In genomic region chr2:133247613-133248012, GRCh38 we compare ENCODE assay signal across 13 cellular contexts.
DNase-seq lines count a peak whose midpoint lies in the region; ATAC-seq, FAIRE-seq and TF ChIP-seq lines count a peak whose summit lies in the region.
"Had no signal": no experiment of that assay in that cellular context is flagged by ENCODE, and none has a peak within 500 bp of the region (broad histone marks: within the 10 kb centered on the region; RNA-seq: fewer than 3 reads in every experiment).

No MANE protein-coding gene starts in this region.

- H3F3A ChIP-seq in smooth muscle cell (ENCODE audit: low read depth), result no peaks in the 10 kb centered on the region

- H3K4me2 ChIP-seq in smooth muscle cell, result no peak overlapping the region

- H3K79me2 ChIP-seq in smooth muscle cell (ENCODE audit: low read depth), result no peaks in the 10 kb centered on the region

- DNase-seq in GM18507 (ENCODE audit: extremely low spot score, insufficient read length, low read depth) (no peak), SKM-1 treated with dmso at 0.1 percent for 144 hours (lab: John Stamatoyannopoulos, UW; ENCODE audit: unreplicated experiment) (peak; percentile 78), medulla oblongata (ENCODE audit: extremely low spot score) (peak; percentile 80), GM10248 (ENCODE audit: extremely low spot score) (no peak), smooth muscle cell (lab: John Stamatoyannopoulos, UW; ENCODE audit: unreplicated experiment) (no peak)
- DNase-seq: activated T-cell treated with anti-CD3 and anti-CD28 coated beads, Interleukin-2, amount 50 U/mL, for 24 hours; Caco-2; NCI-H748 treated with DMSO at 0.1 percent for 48 hours had no signal

- CTCF ChIA-PET in GM10248 (lab: Yijun Ruan, JAX), result no interaction called here

- H3K9ac ChIP-seq in smooth muscle cell (ENCODE audit: low read depth), result no peak overlapping the region

- H3K4me3 ChIP-seq in smooth muscle cell, result no peak overlapping the region
- H3K4me3 ChIP-seq: cardiac muscle cell, skin epidermis had no signal

- no peaks in the 10 kb centered on the region for H3K4me1 ChIP-seq in smooth muscle cell (ENCODE audit: low read depth)
- H3K4me1 ChIP-seq: Caco-2 had no signal

- no peaks in the 10 kb centered on the region for H4K20me1 ChIP-seq in smooth muscle cell (ENCODE audit: low read depth)

- no peak overlapping the region for H2AFZ ChIP-seq in smooth muscle cell (ENCODE audit: low read depth)

- H3K9me3 ChIP-seq in smooth muscle cell (replicated peaks; ENCODE audit: low read depth), result no peaks in the 10 kb centered on the region
- H3K9me3 ChIP-seq: Caco-2 had no signal

- peak; percentile 12 for FAIRE-seq in GM18507 (lab: Jason Lieb, UNC)

- POLR2A ChIA-PET in GM10248 (lab: Yijun Ruan, JAX), result no interaction called here

- no peak for TF ChIP-seq CTCF in GM10248 (IDR thresholded peaks at IDR 0.05; ENCODE audit: control extremely low read depth, extremely low read depth, low read depth, missing control alignments)
- TF ChIP-seq CTCF in smooth muscle cell (IDR thresholded peaks at IDR 0.05; ENCODE audit: borderline replicate concordance, insufficient read depth, poor library complexity, severe bottlenecking), result no peak

- no peaks in the 10 kb centered on the region for H3K36me3 ChIP-seq in smooth muscle cell (ENCODE audit: low read depth)
- H3K36me3 ChIP-seq: cardiac muscle cell had no signal

- H3K27ac ChIP-seq in smooth muscle cell (ENCODE audit: low read depth), result no peak overlapping the region
- H3K27ac ChIP-seq: cardiac muscle cell had no signal

- ATAC-seq in HG02885 (IDR thresholded peaks at IDR 0.05; ENCODE audit: poor library complexity, unreplicated experiment) (peak; percentile 68), HG02870 (IDR thresholded peaks at IDR 0.05; ENCODE audit: unreplicated experiment) (no peak), GM19455 (IDR thresholded peaks at IDR 0.05; ENCODE audit: unreplicated experiment) (no peak)

- 87% methylated on average over 2 of the region's 2 CpGs for WGBS in smooth muscle cell (ENCODE audit: low lambda C conversion rate)

- H3K27me3 ChIP-seq in smooth muscle cell (ENCODE audit: low read depth), result no peaks in the 10 kb centered on the region
- H3K27me3 ChIP-seq: cardiac muscle cell had no signal

Comparison
In these comparisons a context has a peak if more than half of its experiments do, and no peak if none do; other contexts are left out.
1. DNase-seq: peak in SKM-1 treated with dmso at 0.1 percent for 144 hours (single experiment) and medulla oblongata (single experiment); none in GM18507 (single experiment), GM10248 (single experiment) and smooth muscle cell (single experiment).